8 cellular contexts compared by ENCODE assay signal in the genomic region with DNA sequence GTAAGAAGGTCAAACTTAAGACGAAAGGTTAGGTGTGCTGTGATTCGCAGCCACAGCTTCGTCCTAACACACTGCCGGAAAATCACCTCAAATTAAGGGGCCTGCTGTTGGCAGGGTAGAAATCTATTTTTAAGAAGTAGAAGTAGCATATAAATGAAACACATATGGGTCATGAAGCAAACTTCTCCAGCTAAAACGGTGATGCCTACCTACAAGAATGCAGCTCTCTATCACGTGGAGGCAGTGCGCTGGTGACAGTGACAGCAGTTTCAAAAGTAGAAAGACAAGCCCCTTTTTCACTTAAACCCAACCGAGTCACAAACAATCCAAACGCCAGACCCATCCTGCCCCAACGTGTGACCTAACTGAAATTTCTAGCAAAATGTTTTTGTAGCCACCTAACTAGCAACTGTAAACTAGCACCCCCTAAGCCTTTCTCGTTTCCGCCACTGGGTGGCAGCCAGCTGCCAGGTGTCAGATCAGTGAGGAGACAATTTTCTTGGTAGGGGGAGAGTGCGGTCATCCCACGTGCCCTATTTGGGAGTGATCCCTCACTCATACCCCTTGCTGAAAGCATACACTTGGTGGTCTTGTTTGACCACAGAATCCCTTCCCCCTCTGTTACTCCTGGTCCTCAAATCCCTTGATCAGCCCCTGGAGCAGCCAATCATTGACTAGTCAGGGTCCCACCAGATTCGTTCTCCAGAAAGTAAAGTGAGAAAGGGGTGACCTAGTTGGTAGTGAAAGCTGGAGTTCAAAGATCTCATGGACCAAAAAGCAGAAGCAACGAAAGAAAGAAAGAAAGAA.
DNase-seq lines count a peak whose midpoint lies in the region; ATAC-seq and TF ChIP-seq lines count a peak whose summit lies in the region.

No MANE protein-coding gene starts in this region.

- no peaks in the 10 kb centered on the region for H3K9me3 ChIP-seq in SJSA1 (replicated peaks)

- DNase-seq in AG09309 (ENCODE audit: low read depth) (peak; percentile 31), Kasumi-1 (lab: John Stamatoyannopoulos, UW) (peak; percentile 35 to 66), SJSA1 (ENCODE audit: low read depth in 1 of 2, low spot score in 2 of 2) (peak; percentile 66 to 75), amygdala (lab: John Stamatoyannopoulos, UW) (peak in 50 of 56 donors; percentile 2 to 74 (median 29)), left ventricle myocardium superior (peak; percentile 83), putamen (ENCODE audit: low spot score) (peak; percentile 45)

- peak; percentile 94 for TF ChIP-seq CTCF in AG09309 (IDR thresholded peaks at IDR 0.05; ENCODE audit: control insufficient read depth, insufficient read depth, low read depth, low read length, missing control alignments)

- no peaks in the 10 kb centered on the region for H3K27me3 ChIP-seq in SJSA1 (replicated peaks)

- peak; percentile 78 for ATAC-seq in GM18519 (IDR thresholded peaks at IDR 0.05; ENCODE audit: low FRiP score, unreplicated experiment)
- ATAC-seq in left ventricle myocardium superior: peak; percentile 83
- ATAC-seq in HG02938 (IDR thresholded peaks at IDR 0.05; ENCODE audit: unreplicated experiment): no peak

- no peaks in the 10 kb centered on the region for H3K36me3 ChIP-seq in SJSA1

- H3K27ac ChIP-seq in SJSA1: peak overlapping the region; percentile 34

- H3K4me3 ChIP-seq in AG09309 (ENCODE audit: control insufficient read depth, low read depth, low read length): no peak overlapping the region
- H3K4me3 ChIP-seq in SJSA1: no peak overlapping the region

- peaks cover 29% of the 10 kb centered on the region for H3K4me1 ChIP-seq in SJSA1 (replicated peaks)

- intact Hi-C loops in left ventricle myocardium superior (cut with micrococcal nuclease): loop anchor here (2.0 kb wide), 1 partner anchor 139 kb away; no protein-coding TSS in a partner anchor

Comparison
In these comparisons a context has a peak if more than half of its experiments do, and no peak if none do; other contexts are left out.
1. DNase-seq: peak in every context shown above with its lines; median percentile 83 in left ventricle myocardium superior; 70 in SJSA1; 50 in Kasumi-1; 45 in putamen; 31 in AG09309; 29 in amygdala.